In the genomic region with DNA sequence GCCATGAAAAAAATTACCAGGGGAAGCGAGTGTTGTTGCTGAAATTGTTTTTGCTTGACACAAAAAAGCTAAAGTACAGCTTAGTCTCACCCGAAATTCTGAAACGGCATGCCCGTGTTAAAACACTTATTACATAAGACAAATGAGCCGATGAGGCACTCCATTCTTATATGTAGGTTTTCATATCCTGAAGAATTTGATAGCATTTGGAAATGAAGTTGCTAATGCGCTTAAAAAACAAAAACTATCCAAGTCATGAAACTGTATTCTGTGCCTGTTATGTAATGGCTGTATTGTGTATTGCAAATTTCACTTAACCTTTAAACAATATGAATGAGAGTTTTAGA, we compare ENCODE assay signal across 1 cellular context.
TF ChIP-seq lines count a peak whose summit lies in the region.

No MANE protein-coding gene starts in this region.

TF ChIP-seq in K562, 482 proteins besides CTCF, POLR2A, EP300 and RAD21 (continued from another document):
- TF ChIP-seq, protein P1, sequence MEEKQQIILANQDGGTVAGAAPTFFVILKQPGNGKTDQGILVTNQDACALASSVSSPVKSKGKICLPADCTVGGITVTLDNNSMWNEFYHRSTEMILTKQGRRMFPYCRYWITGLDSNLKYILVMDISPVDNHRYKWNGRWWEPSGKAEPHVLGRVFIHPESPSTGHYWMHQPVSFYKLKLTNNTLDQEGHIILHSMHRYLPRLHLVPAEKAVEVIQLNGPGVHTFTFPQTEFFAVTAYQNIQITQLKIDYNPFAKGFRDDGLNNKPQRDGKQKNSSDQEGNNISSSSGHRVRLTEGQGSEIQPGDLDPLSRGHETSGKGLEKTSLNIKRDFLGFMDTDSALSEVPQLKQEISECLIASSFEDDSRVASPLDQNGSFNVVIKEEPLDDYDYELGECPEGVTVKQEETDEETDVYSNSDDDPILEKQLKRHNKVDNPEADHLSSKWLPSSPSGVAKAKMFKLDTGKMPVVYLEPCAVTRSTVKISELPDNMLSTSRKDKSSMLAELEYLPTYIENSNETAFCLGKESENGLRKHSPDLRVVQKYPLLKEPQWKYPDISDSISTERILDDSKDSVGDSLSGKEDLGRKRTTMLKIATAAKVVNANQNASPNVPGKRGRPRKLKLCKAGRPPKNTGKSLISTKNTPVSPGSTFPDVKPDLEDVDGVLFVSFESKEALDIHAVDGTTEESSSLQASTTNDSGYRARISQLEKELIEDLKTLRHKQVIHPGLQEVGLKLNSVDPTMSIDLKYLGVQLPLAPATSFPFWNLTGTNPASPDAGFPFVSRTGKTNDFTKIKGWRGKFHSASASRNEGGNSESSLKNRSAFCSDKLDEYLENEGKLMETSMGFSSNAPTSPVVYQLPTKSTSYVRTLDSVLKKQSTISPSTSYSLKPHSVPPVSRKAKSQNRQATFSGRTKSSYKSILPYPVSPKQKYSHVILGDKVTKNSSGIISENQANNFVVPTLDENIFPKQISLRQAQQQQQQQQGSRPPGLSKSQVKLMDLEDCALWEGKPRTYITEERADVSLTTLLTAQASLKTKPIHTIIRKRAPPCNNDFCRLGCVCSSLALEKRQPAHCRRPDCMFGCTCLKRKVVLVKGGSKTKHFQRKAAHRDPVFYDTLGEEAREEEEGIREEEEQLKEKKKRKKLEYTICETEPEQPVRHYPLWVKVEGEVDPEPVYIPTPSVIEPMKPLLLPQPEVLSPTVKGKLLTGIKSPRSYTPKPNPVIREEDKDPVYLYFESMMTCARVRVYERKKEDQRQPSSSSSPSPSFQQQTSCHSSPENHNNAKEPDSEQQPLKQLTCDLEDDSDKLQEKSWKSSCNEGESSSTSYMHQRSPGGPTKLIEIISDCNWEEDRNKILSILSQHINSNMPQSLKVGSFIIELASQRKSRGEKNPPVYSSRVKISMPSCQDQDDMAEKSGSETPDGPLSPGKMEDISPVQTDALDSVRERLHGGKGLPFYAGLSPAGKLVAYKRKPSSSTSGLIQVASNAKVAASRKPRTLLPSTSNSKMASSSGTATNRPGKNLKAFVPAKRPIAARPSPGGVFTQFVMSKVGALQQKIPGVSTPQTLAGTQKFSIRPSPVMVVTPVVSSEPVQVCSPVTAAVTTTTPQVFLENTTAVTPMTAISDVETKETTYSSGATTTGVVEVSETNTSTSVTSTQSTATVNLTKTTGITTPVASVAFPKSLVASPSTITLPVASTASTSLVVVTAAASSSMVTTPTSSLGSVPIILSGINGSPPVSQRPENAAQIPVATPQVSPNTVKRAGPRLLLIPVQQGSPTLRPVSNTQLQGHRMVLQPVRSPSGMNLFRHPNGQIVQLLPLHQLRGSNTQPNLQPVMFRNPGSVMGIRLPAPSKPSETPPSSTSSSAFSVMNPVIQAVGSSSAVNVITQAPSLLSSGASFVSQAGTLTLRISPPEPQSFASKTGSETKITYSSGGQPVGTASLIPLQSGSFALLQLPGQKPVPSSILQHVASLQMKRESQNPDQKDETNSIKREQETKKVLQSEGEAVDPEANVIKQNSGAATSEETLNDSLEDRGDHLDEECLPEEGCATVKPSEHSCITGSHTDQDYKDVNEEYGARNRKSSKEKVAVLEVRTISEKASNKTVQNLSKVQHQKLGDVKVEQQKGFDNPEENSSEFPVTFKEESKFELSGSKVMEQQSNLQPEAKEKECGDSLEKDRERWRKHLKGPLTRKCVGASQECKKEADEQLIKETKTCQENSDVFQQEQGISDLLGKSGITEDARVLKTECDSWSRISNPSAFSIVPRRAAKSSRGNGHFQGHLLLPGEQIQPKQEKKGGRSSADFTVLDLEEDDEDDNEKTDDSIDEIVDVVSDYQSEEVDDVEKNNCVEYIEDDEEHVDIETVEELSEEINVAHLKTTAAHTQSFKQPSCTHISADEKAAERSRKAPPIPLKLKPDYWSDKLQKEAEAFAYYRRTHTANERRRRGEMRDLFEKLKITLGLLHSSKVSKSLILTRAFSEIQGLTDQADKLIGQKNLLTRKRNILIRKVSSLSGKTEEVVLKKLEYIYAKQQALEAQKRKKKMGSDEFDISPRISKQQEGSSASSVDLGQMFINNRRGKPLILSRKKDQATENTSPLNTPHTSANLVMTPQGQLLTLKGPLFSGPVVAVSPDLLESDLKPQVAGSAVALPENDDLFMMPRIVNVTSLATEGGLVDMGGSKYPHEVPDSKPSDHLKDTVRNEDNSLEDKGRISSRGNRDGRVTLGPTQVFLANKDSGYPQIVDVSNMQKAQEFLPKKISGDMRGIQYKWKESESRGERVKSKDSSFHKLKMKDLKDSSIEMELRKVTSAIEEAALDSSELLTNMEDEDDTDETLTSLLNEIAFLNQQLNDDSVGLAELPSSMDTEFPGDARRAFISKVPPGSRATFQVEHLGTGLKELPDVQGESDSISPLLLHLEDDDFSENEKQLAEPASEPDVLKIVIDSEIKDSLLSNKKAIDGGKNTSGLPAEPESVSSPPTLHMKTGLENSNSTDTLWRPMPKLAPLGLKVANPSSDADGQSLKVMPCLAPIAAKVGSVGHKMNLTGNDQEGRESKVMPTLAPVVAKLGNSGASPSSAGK (IDR thresholded peaks at IDR 0.05), result 0 out of 2 replicates have a peak, but pooled peaks have one; percentile 6
